Comparison of ENCODE assay signal across 17 cellular contexts in genomic region chr4:5018096-5018495, GRCh38.
DNase-seq lines count a peak whose midpoint lies in the region; ATAC-seq and TF ChIP-seq lines count a peak whose summit lies in the region.
"Had no signal": no experiment of that assay in that cellular context is flagged by ENCODE, and none has a peak within 500 bp of the region (broad histone marks: within the 10 kb centered on the region; RNA-seq: fewer than 3 reads in every experiment).

No MANE protein-coding gene starts in this region.

- DNase-seq in DMS114 treated with DMSO at 0.1 percent for 48 hours (lab: John Stamatoyannopoulos, UW; ENCODE audit: unreplicated experiment): peak; percentile 5
- peak; percentile 64 for DNase-seq in NB4 (ENCODE audit: low read depth)
- DNase-seq in astrocyte of the cerebellum (ENCODE audit: low read depth): no peak
- no peak for DNase-seq in GM19238 (ENCODE audit: insufficient read length, low spot score)
- DNase-seq in stimulated activated naive CD8-positive, alpha-beta T cell treated with anti-CD3 and anti-CD28 coated beads, Interleukin-15, Interleukin-2, amounts not matched to agents 100 U/mL and 50 U/mL, for 24 hours: no peak
- no peak for DNase-seq in stimulated activated CD4-positive, alpha-beta T cell treated with anti-CD3 and anti-CD28 coated beads, Interleukin-12 subunit alpha, Interleukin-12 subunit beta, amount 100 ng/mL, for 4 hours
- DNase-seq: activated CD4-positive, CD25-positive, alpha-beta regulatory T cell treated with anti-CD3 and anti-CD28 coated beads, Interleukin-2, amount 50 U/mL, for 72 hours; activated CD8-positive, alpha-beta memory T cell treated with anti-CD3 and anti-CD28 coated beads, Interleukin-2, amount 50 U/mL, for 48 hours; heart right ventricle; NCI-H2171 treated with DMSO at 0.1 percent for 48 hours; psoas muscle; substantia nigra had no signal

- H3K9me3 Mint-ChIP-seq in nephron: peaks cover 5% of the 10 kb centered on the region
- H3K9me3 Mint-ChIP-seq: activated naive CD4-positive, alpha-beta T cell treated with anti-CD3 and anti-CD28 coated beads, Interleukin-2, amount 50 U/mL, for 24 hours had no signal

- no peaks in the 10 kb centered on the region for H3K36me3 Mint-ChIP-seq in nephron (ENCODE audit: low read depth)
- H3K36me3 Mint-ChIP-seq: activated naive CD4-positive, alpha-beta T cell treated with anti-CD3 and anti-CD28 coated beads, Interleukin-2, amount 50 U/mL, for 24 hours; CD14-positive monocyte had no signal

- peak overlapping the region; percentile 68 for H3K4me3 ChIP-seq in NB4 (ENCODE audit: low read depth, low read length)
- H3K4me3 ChIP-seq in astrocyte of the cerebellum (ENCODE audit: low read depth, low read length): no peak overlapping the region
- H3K4me3 ChIP-seq: heart right ventricle, psoas muscle had no signal

- H3K27me3 Mint-ChIP-seq in nephron (ENCODE audit: low read depth): peaks cover 15% of the 10 kb centered on the region

- peak overlapping the region in 1 of 3 experiments; percentile 27 for H3K27ac Mint-ChIP-seq in nephron
- H3K27ac Mint-ChIP-seq: activated naive CD4-positive, alpha-beta T cell treated with anti-CD3 and anti-CD28 coated beads, Interleukin-2, amount 50 U/mL, for 24 hours; CD14-positive monocyte had no signal

- ATAC-seq in stimulated activated naive CD8-positive, alpha-beta T cell treated with anti-CD3 and anti-CD28 coated beads, Interleukin-15, Interleukin-2, amounts not matched to agents 100 U/mL and 50 U/mL, for 24 hours: no peak
- ATAC-seq in GM19463 (IDR thresholded peaks at IDR 0.05; ENCODE audit: unreplicated experiment): no peak
- ATAC-seq: heart right ventricle, left lobe of liver, psoas muscle had no signal

- in situ Hi-C loops in astrocyte of the cerebellum (cut with HindIII; ENCODE audit: low sequenced_read_pairs): loop anchor here (25.0 kb wide), 1 partner anchor 794 kb away; no protein-coding TSS in a partner anchor

- peak overlapping the region in 2 of 3 experiments; percentile 17 to 29 for H3K4me3 Mint-ChIP-seq in nephron
- H3K4me3 Mint-ChIP-seq: activated naive CD4-positive, alpha-beta T cell treated with anti-CD3 and anti-CD28 coated beads, Interleukin-2, amount 50 U/mL, for 24 hours had no signal

- TF ChIP-seq CTCF in NB4 (IDR thresholded peaks at IDR 0.05; ENCODE audit: low read depth, low read length) (peak; percentile 18), astrocyte of the cerebellum (IDR thresholded peaks at IDR 0.05; ENCODE audit: low read depth, low read length, missing control alignments) (peak; percentile 18), nephron (IDR thresholded peaks at IDR 0.05; ENCODE audit: unreplicated experiment in 3 of 3) (peak in 2 of 3 experiments; percentile 24 to 25)

- TF ChIP-seq POLR2A in NB4 (IDR thresholded peaks at IDR 0.05; ENCODE audit: extremely low read depth, insufficient read length): no peak

- peaks cover 4% of the 10 kb centered on the region for H3K4me1 Mint-ChIP-seq in nephron
- H3K4me1 Mint-ChIP-seq: activated naive CD4-positive, alpha-beta T cell treated with anti-CD3 and anti-CD28 coated beads, Interleukin-2, amount 50 U/mL, for 24 hours had no signal

Comparison
In these comparisons a context has a peak if more than half of its experiments do, and no peak if none do; other contexts are left out.
1. DNase-seq: peak in DMS114 treated with DMSO at 0.1 percent for 48 hours (single experiment) and NB4 (single experiment); none in astrocyte of the cerebellum (single experiment), GM19238 (single experiment), stimulated activated naive CD8-positive, alpha-beta T cell treated with anti-CD3 and anti-CD28 coated beads, Interleukin-15, Interleukin-2, amounts not matched to agents 100 U/mL and 50 U/mL, for 24 hours (single experiment) and stimulated activated CD4-positive, alpha-beta T cell treated with anti-CD3 and anti-CD28 coated beads, Interleukin-12 subunit alpha, Interleukin-12 subunit beta, amount 100 ng/mL, for 4 hours (single experiment).
2. Peak in every context shown above with its lines, with median percentiles within 50 percentile points of each other: CTCF ChIP-seq.